ENCODE assay signal across 8 cellular contexts in the genomic region with DNA sequence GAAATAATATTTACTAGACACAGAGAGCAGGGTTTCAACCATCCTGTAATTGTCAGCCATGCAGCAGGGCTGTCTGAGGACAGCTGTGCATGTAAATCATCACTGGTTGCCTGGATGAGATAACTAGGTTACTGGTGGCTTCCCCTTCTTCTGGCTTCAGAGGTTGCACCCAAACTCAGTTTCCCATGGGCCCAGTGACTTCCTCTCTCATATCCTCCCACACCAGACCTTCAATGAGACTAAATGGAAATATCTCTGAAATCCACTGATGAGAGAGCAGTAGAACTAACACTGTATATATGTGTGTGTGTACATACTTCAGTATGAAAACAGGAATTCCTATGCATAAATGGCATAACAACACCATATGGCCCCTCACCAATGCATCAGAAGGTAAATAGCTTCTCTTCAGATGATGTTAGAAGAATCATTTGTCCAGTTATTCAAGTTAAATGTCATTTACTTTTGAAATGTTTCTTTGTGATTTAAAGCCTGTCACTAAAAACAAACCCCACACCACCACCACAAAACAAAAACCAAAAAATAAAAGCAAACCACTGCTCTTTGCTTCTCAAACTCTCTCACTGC. TPM values are rescaled to one million over a fixed set of nuclear protein-coding genes. Genes with fewer than 3 reads are reported as not detected.
DNase-seq lines count a peak whose midpoint lies in the region; ATAC-seq and TF ChIP-seq lines count a peak whose summit lies in the region.

No MANE protein-coding gene starts in this region.

- H4K20me1 ChIP-seq in BLaER1 treated with 17β-estradiol and CSF1 and Interleukin-3, amounts not matched to agents 10 nM and 100 nM, result no peaks in the 10 kb centered on the region
- H4K20me1 ChIP-seq in smooth muscle cell (ENCODE audit: low read depth), result no peaks in the 10 kb centered on the region

- peaks cover 0 to 13% (median 0%) of the 10 kb centered on the region in 11 experiments; a peak in 4 of 22 replicates for H3K9me3 ChIP-seq in BLaER1 treated with 17β-estradiol and CSF1 and Interleukin-3, amounts not matched to agents 10 nM and 100 nM (replicated peaks in 1 of 11)
- H3K9me3 ChIP-seq in smooth muscle cell (replicated peaks; ENCODE audit: low read depth), result no peaks in the 10 kb centered on the region
- H3K9me3 ChIP-seq in adrenal gland (replicated peaks in 1 of 3), result no peaks in the 10 kb centered on the region

- H3K4me2 ChIP-seq in BLaER1 treated with 17β-estradiol and CSF1 and Interleukin-3, amounts not matched to agents 10 nM and 100 nM, result peak overlapping the region; percentile 50 to 73 (median 62)
- no peak overlapping the region for H3K4me2 ChIP-seq in smooth muscle cell

- TF ChIP-seq CTCF in smooth muscle cell (IDR thresholded peaks at IDR 0.05; ENCODE audit: borderline replicate concordance, insufficient read depth, poor library complexity, severe bottlenecking) (no peak), adrenal gland (IDR thresholded peaks at IDR 0.05) (no peak)

- intact Hi-C loops in adrenal gland (cut with DNase I), result loop anchor here (10.0 kb wide), 2 partner anchors 219 to 319 kb away; no protein-coding TSS in a partner anchor

- no peaks in the 10 kb centered on the region for H3K79me2 ChIP-seq in smooth muscle cell (ENCODE audit: low read depth)

- no peaks in the 10 kb centered on the region for H3F3A ChIP-seq in smooth muscle cell (ENCODE audit: low read depth)

- H3K27me3 ChIP-seq in BLaER1 treated with 17β-estradiol and CSF1 and Interleukin-3, amounts not matched to agents 10 nM and 100 nM, result no peaks in the 10 kb centered on the region
- no peaks in the 10 kb centered on the region for H3K27me3 ChIP-seq in smooth muscle cell (ENCODE audit: low read depth)
- H3K27me3 ChIP-seq in adrenal gland, result no peaks in the 10 kb centered on the region

- no peak overlapping the region for H2AFZ ChIP-seq in smooth muscle cell (ENCODE audit: low read depth)

- TF ChIP-seq POLR2A in adrenal gland (IDR thresholded peaks at IDR 0.05), result no peak

- H3K4me3 ChIP-seq in BLaER1 treated with 17β-estradiol and CSF1 and Interleukin-3, amounts not matched to agents 10 nM and 100 nM, result no peak overlapping the region
- no peak overlapping the region for H3K4me3 ChIP-seq in smooth muscle cell
- no peak overlapping the region for H3K4me3 ChIP-seq in adrenal gland

- H3K36me3 ChIP-seq in BLaER1 treated with 17β-estradiol and CSF1 and Interleukin-3, amounts not matched to agents 10 nM and 100 nM, result no peaks in the 10 kb centered on the region
- H3K36me3 ChIP-seq in smooth muscle cell (ENCODE audit: low read depth) (no peaks in the 10 kb centered on the region), adrenal gland (replicated peaks in 1 of 2) (no peaks in the 10 kb centered on the region)

- peak; percentile 65 for DNase-seq in SK-N-DZ (ENCODE audit: low spot score)
- DNase-seq in DMS53 (lab: John Stamatoyannopoulos, UW), result no peak
- DNase-seq in DMS79 treated with DMSO at 0.1 percent for 48 hours (lab: John Stamatoyannopoulos, UW), result no peak
- no peak for DNase-seq in smooth muscle cell (lab: John Stamatoyannopoulos, UW; ENCODE audit: unreplicated experiment)
- no peak for DNase-seq in adrenal gland

- peaks cover 24 to 59% (median 51%) of the 10 kb centered on the region in 10 experiments for H3K4me1 ChIP-seq in BLaER1 treated with 17β-estradiol and CSF1 and Interleukin-3, amounts not matched to agents 10 nM and 100 nM
- H3K4me1 ChIP-seq in smooth muscle cell (ENCODE audit: low read depth), result no peaks in the 10 kb centered on the region
- no peaks in the 10 kb centered on the region for H3K4me1 ChIP-seq in adrenal gland (replicated peaks in 1 of 2)

- peak overlapping the region in 7 of 11 experiments; percentile 22 to 68 (median 57); a peak in 14 of 22 replicates for H3K27ac ChIP-seq in BLaER1 treated with 17β-estradiol and CSF1 and Interleukin-3, amounts not matched to agents 10 nM and 100 nM
- H3K27ac ChIP-seq in smooth muscle cell (ENCODE audit: low read depth), result no peak overlapping the region
- H3K27ac ChIP-seq in adrenal gland, result no peak overlapping the region

- H3K9ac ChIP-seq in BLaER1 treated with 17β-estradiol and CSF1 and Interleukin-3, amounts not matched to agents 10 nM and 100 nM, result peak overlapping the region in 1 of 11 experiments; percentile 20; a peak in 1 of 22 replicates
- H3K9ac ChIP-seq in smooth muscle cell (ENCODE audit: low read depth), result no peak overlapping the region

- ATAC-seq in GM19035 (IDR thresholded peaks at IDR 0.05; ENCODE audit: unreplicated experiment) (peak; percentile 71), HG03039 (IDR thresholded peaks at IDR 0.05; ENCODE audit: unreplicated experiment) (peak; percentile 83)

RNA-seq across cellular contexts. Expression of a gene that starts 51.0 kb away (rescaled TPM):
- polyA plus RNA-seq in SK-N-DZ (2014; cell fraction: cytosol; rRNA removed), result 0.83 and 1.2 TPM in 2 replicates
- 0.24 and 0.94 TPM in 2 replicates for polyA plus RNA-seq in SK-N-DZ (2014; cell fraction: nucleus; rRNA removed)
- total RNA-seq in smooth muscle cell, result 2.9 and 3.8 TPM in 2 replicates
- polyA plus RNA-seq in smooth muscle cell, result 0.46 TPM in 1 of 2 replicates, not detected in the other
- total RNA-seq in adrenal gland, result 10 to 100 TPM in 7 of 8 donors, 1 to 10 TPM in 1; 8.8 to 23.5 (median 17.9) TPM
- 1 to 10 TPM; 6.6 to 8.2 (median 8.1) TPM for polyA plus RNA-seq in adrenal gland

Comparison
In these comparisons a context has a peak if more than half of its experiments do, and no peak if none do; other contexts are left out.
1. H3K27ac ChIP-seq: peak in BLaER1 treated with 17β-estradiol and CSF1 and Interleukin-3, amounts not matched to agents 10 nM and 100 nM (7 of 11); none in smooth muscle cell (single experiment) and adrenal gland (0 of 5).